In genomic region chr11:33987975-33988580, GRCh38 we compare ENCODE assay signal across 8 cellular contexts.
DNase-seq lines count a peak whose midpoint lies in the region; ATAC-seq and TF ChIP-seq lines count a peak whose summit lies in the region.

No MANE protein-coding gene starts in this region.

- H3K4me1 Mint-ChIP-seq in Calu3 (ENCODE audit: low read depth, unreplicated experiment) = no peaks in the 10 kb centered on the region
- H3K4me1 Mint-ChIP-seq in activated CD4-positive, alpha-beta memory T cell treated with anti-CD3 and anti-CD28 coated beads, Interleukin-2, amount 10 ng/mL, durations not matched to agents 7 days and 5 days = peaks cover 5% of the 10 kb centered on the region

- no peaks in the 10 kb centered on the region for H3K27me3 Mint-ChIP-seq in Calu3 (ENCODE audit: unreplicated experiment)
- peaks cover 5% of the 10 kb centered on the region for H3K27me3 Mint-ChIP-seq in activated CD4-positive, alpha-beta memory T cell treated with anti-CD3 and anti-CD28 coated beads, Interleukin-2, amount 10 ng/mL, durations not matched to agents 7 days and 5 days

- no peak overlapping the region for H3K27ac Mint-ChIP-seq in Calu3 (ENCODE audit: unreplicated experiment)
- no peak overlapping the region for H3K27ac Mint-ChIP-seq in activated CD4-positive, alpha-beta memory T cell treated with anti-CD3 and anti-CD28 coated beads, Interleukin-2, amount 10 ng/mL, durations not matched to agents 7 days and 5 days

- POLR2A ChIA-PET in activated CD4-positive, alpha-beta memory T cell treated with anti-CD3 and anti-CD28 coated beads, Interleukin-2, amount 10 ng/mL, durations not matched to agents 7 days and 5 days (lab: Charles Lee) = interaction anchor here (1.5 kb wide), 1 partner anchor 9 kb away, joined by 4 read pairs; no protein-coding TSS in a partner anchor

- peak; percentile 49 for ATAC-seq in HG02938 (IDR thresholded peaks at IDR 0.05; ENCODE audit: unreplicated experiment)
- ATAC-seq in HG02852 (IDR thresholded peaks at IDR 0.05; ENCODE audit: unreplicated experiment) = no peak

- DNase-seq in Calu3 = peak; percentile 72
- peak; percentile 96 for DNase-seq in NCI-H82 (lab: John Stamatoyannopoulos, UW)
- DNase-seq in activated CD4-positive, alpha-beta memory T cell treated with anti-CD3 and anti-CD28 coated beads, Interleukin-2, amount 10 ng/mL, durations not matched to agents 7 days and 5 days = peak; percentile 65
- DNase-seq in effector CD8-positive, alpha-beta T cell (lab: John Stamatoyannopoulos, UW) = peak; percentile 65
- DNase-seq in medulla oblongata (ENCODE audit: extremely low spot score) = peak; percentile 89
- DNase-seq in stimulated activated CD8-positive, alpha-beta memory T cell treated with anti-CD3 and anti-CD28 coated beads, Interleukin-15, amount 100 ng/mL, for 1 hour (ENCODE audit: low read depth) = peak; percentile 50

- CTCF ChIA-PET in Calu3 (lab: Charles Lee) = interaction anchor here (0.5 to 0.9 kb wide), 6 partner anchors 9 to 1101 kb away, joined by 3 to 7 read pairs (median 3); no protein-coding TSS in a partner anchor
- CTCF ChIA-PET in activated CD4-positive, alpha-beta memory T cell treated with anti-CD3 and anti-CD28 coated beads, Interleukin-2, amount 10 ng/mL, durations not matched to agents 7 days and 5 days (lab: Charles Lee) = interaction anchor here (0.6 to 2.6 kb wide), 32 partner anchors 8 to 480 kb away, joined by 3 to 26 read pairs (median 3); partner anchors contain the start of gene CAPRIN1

- no peaks in the 10 kb centered on the region for H3K9me3 Mint-ChIP-seq in Calu3 (ENCODE audit: low read depth, unreplicated experiment)
- no peaks in the 10 kb centered on the region for H3K9me3 Mint-ChIP-seq in activated CD4-positive, alpha-beta memory T cell treated with anti-CD3 and anti-CD28 coated beads, Interleukin-2, amount 10 ng/mL, durations not matched to agents 7 days and 5 days

- TF ChIP-seq CTCF in Calu3 (IDR thresholded peaks at IDR 0.05; ENCODE audit: unreplicated experiment) = peak; percentile 67

- no TSS peak for BruUV-seq in Calu3 (replicated peaks; lab: Mats Ljungman, UMichigan)

- H3K4me3 Mint-ChIP-seq in Calu3 (ENCODE audit: low read depth, unreplicated experiment) = no peak overlapping the region
- no peak overlapping the region for H3K4me3 Mint-ChIP-seq in activated CD4-positive, alpha-beta memory T cell treated with anti-CD3 and anti-CD28 coated beads, Interleukin-2, amount 10 ng/mL, durations not matched to agents 7 days and 5 days

- H3K36me3 Mint-ChIP-seq in Calu3 (ENCODE audit: insufficient read depth, unreplicated experiment) = no peaks in the 10 kb centered on the region
- no peaks in the 10 kb centered on the region for H3K36me3 Mint-ChIP-seq in activated CD4-positive, alpha-beta memory T cell treated with anti-CD3 and anti-CD28 coated beads, Interleukin-2, amount 10 ng/mL, durations not matched to agents 7 days and 5 days (ENCODE audit: low read depth)

- intact Hi-C loops in Calu3 (cut with micrococcal nuclease; ENCODE audit: unreplicated experiment) = no loop called here
